In the genomic region with DNA sequence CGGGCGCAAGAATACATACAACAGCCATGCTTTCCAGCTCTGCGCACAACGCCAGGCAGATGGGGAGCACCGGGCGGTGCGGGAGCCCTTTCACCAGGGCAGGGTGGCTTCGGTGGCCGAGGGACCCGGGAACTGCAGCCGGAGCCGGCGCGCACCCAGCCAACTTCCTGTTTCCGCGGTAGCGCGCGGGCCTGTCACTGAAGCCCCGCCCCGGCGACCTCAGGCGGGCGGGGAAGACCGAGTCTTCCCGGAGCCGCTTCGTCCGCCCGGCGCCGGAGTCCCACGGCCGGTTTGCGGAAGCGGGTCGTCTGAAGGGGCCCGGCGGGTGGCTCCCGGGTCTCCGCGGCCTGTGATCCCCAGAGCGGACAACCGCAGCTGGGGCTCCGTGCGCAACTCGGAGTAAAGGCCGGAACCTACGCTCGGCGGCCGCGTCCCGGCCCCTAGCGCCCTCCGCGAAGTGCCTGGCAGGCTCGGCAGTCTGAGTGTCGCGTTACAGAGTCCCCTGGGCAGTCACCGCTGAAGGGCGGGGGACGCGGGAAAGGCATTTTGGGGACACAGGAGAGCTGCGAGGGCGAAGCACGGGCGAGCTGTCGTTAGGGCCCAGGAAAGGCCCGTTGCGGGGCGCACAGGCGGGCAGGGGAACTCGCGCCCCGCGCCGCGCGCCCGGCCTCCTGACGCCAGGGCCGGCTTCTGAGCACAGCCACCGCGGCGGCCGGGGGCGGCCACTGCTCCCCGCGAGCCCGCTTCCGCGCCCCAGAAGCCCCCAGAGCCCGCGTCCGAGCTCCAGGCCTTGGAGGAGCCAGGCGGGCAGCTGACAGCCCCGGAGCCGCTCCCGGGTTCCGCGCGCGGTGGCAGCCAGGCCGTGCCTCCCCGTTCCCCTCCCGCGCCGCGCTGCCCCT, we compare ENCODE assay signal across 8 cellular contexts. TPM values are rescaled to one million over a fixed set of nuclear protein-coding genes. Genes with fewer than 3 reads are reported as not detected.
A peak's percentile ranks its signal among the peaks of the same experiment; 100 is the strongest.
DNase-seq lines count a peak whose midpoint lies in the region; ATAC-seq lines count a peak whose summit lies in the region.

A gene with protein sequence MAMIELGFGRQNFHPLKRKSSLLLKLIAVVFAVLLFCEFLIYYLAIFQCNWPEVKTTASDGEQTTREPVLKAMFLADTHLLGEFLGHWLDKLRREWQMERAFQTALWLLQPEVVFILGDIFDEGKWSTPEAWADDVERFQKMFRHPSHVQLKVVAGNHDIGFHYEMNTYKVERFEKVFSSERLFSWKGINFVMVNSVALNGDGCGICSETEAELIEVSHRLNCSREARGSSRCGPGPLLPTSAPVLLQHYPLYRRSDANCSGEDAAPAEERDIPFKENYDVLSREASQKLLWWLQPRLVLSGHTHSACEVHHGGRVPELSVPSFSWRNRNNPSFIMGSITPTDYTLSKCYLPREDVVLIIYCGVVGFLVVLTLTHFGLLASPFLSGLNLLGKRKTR (minus strand): TSS at position 136 of the 899 bp plus-strand sequence. CDS start 11,053 bp downstream, outside the sequence.

- no peaks in the 10 kb centered on the region for H3K27me3 Mint-ChIP-seq in activated T-helper 1 cell treated with anti-CD3 and anti-CD28 coated beads, Interleukin-12 subunit alpha, Interleukin-12 subunit beta, Interleukin-2, Interleukin-4 antibody, amounts not matched to agents 30 ng/mL and 10 ng/mL and 1 ng/mL, durations not matched to agents 14 hours and 24 hours and 36 hours (ENCODE audit: insufficient read depth)
- no peaks in the 10 kb centered on the region for H3K27me3 Mint-ChIP-seq in naive thymus-derived CD8-positive, alpha-beta T cell

- intact Hi-C loops in activated T-helper 1 cell treated with anti-CD3 and anti-CD28 coated beads, Interleukin-12 subunit alpha, Interleukin-12 subunit beta, Interleukin-2, Interleukin-4 antibody, amounts not matched to agents 30 ng/mL and 10 ng/mL and 1 ng/mL, durations not matched to agents 14 hours and 24 hours and 36 hours (cut with micrococcal nuclease), result loop anchor here (1.0 to 5.0 kb wide), 9 partner anchors 38 to 1378 kb away; partner anchors contain the start of genes AFG3L2, CEP192, CHMP1B and IMPA2

- H3K36me3 Mint-ChIP-seq in activated T-helper 1 cell treated with anti-CD3 and anti-CD28 coated beads, Interleukin-12 subunit alpha, Interleukin-12 subunit beta, Interleukin-2, Interleukin-4 antibody, amounts not matched to agents 30 ng/mL and 10 ng/mL and 1 ng/mL, durations not matched to agents 14 hours and 24 hours and 36 hours (ENCODE audit: low read depth), result peaks cover 4% of the 10 kb centered on the region
- peaks cover 0 to 22% (median 4%) of the 10 kb centered on the region in 3 donors for H3K36me3 Mint-ChIP-seq in naive thymus-derived CD8-positive, alpha-beta T cell

- ATAC-seq in GM21619 (IDR thresholded peaks at IDR 0.05; ENCODE audit: unreplicated experiment), result peak; percentile 87
- peak; percentile 87 to 92 for ATAC-seq in naive thymus-derived CD8-positive, alpha-beta T cell

- in situ Hi-C loops in KBM-7 (cut with MboI; ENCODE audit: low pct_unique_long_range_greater_than_20kb, low sequenced_read_pairs), result no loop called here

- peak within 1 kb of the TSS; percentile 93 for H3K27ac Mint-ChIP-seq in activated T-helper 1 cell treated with anti-CD3 and anti-CD28 coated beads, Interleukin-12 subunit alpha, Interleukin-12 subunit beta, Interleukin-2, Interleukin-4 antibody, amounts not matched to agents 30 ng/mL and 10 ng/mL and 1 ng/mL, durations not matched to agents 14 hours and 24 hours and 36 hours
- H3K27ac Mint-ChIP-seq in naive thymus-derived CD8-positive, alpha-beta T cell, result peak within 1 kb of the TSS; percentile 90 to 97 (median 96)

- H3K4me1 Mint-ChIP-seq in activated T-helper 1 cell treated with anti-CD3 and anti-CD28 coated beads, Interleukin-12 subunit alpha, Interleukin-12 subunit beta, Interleukin-2, Interleukin-4 antibody, amounts not matched to agents 30 ng/mL and 10 ng/mL and 1 ng/mL, durations not matched to agents 14 hours and 24 hours and 36 hours (ENCODE audit: low read depth), result peaks cover 32% of the 10 kb centered on the region
- H3K4me1 Mint-ChIP-seq in naive thymus-derived CD8-positive, alpha-beta T cell, result peaks cover 6 to 31% (median 25%) of the 10 kb centered on the region in 4 donors

- POLR2A ChIA-PET in naive thymus-derived CD8-positive, alpha-beta T cell (lab: Charles Lee), result interaction anchor here (0.6 to 3.0 kb wide), 7 partner anchors 19 to 691 kb away, joined by 3 to 15 read pairs (median 5); partner anchors contain the start of genes CHMP1B and IMPA2

- DNase-seq in DMS53 treated with DMSO at 0.1 percent for 48 hours (lab: John Stamatoyannopoulos, UW; ENCODE audit: unreplicated experiment) (peak; percentile 96), KBM-7 (peak; percentile 94), RPMI7951 (ENCODE audit: low read depth) (peak; percentile 81), fibroblast of gingiva (ENCODE audit: low read depth) (peak; percentile 88)
- peak; percentile 87 for DNase-seq in activated T-helper 1 cell treated with anti-CD3 and anti-CD28 coated beads, Interleukin-12 subunit alpha, Interleukin-12 subunit beta, Interleukin-2, Interleukin-4 antibody, amounts not matched to agents 30 ng/mL and 10 ng/mL and 1 ng/mL, durations not matched to agents 14 hours and 24 hours and 36 hours (ENCODE audit: low spot score)
- peak; percentile 74 to 89 (median 84) for DNase-seq in naive thymus-derived CD8-positive, alpha-beta T cell
- peak; percentile 66 to 84 (median 77) for DNase-seq in stimulated activated naive CD4-positive, alpha-beta T cell (lab: John Stamatoyannopoulos, UW)

- peak within 1 kb of the TSS; percentile 94 for H3K4me3 Mint-ChIP-seq in activated T-helper 1 cell treated with anti-CD3 and anti-CD28 coated beads, Interleukin-12 subunit alpha, Interleukin-12 subunit beta, Interleukin-2, Interleukin-4 antibody, amounts not matched to agents 30 ng/mL and 10 ng/mL and 1 ng/mL, durations not matched to agents 14 hours and 24 hours and 36 hours
- H3K4me3 Mint-ChIP-seq in naive thymus-derived CD8-positive, alpha-beta T cell, result peak within 1 kb of the TSS; percentile 89 to 96 (median 92)

- no peaks in the 10 kb centered on the region for H3K9me3 Mint-ChIP-seq in activated T-helper 1 cell treated with anti-CD3 and anti-CD28 coated beads, Interleukin-12 subunit alpha, Interleukin-12 subunit beta, Interleukin-2, Interleukin-4 antibody, amounts not matched to agents 30 ng/mL and 10 ng/mL and 1 ng/mL, durations not matched to agents 14 hours and 24 hours and 36 hours
- H3K9me3 Mint-ChIP-seq in naive thymus-derived CD8-positive, alpha-beta T cell, result no peaks in the 10 kb centered on the region

RNA-seq across cellular contexts. Expression of the gene that starts here (rescaled TPM):
- 13.8 and 18.7 TPM in 2 replicates for total RNA-seq in RPMI7951 (2014; rRNA removed; shearing (Covaris generic))
- 45.8 and 47.4 TPM in 2 replicates for total RNA-seq in activated T-helper 1 cell treated with anti-CD3 and anti-CD28 coated beads, Interleukin-12 subunit alpha, Interleukin-12 subunit beta, Interleukin-2, Interleukin-4 antibody, amounts not matched to agents 30 ng/mL and 10 ng/mL and 1 ng/mL, durations not matched to agents 14 hours and 24 hours and 36 hours
- total RNA-seq in naive thymus-derived CD8-positive, alpha-beta T cell, result 10 to 100 TPM; 78.2 to 85.6 TPM
- 10 to 100 TPM; 37.1 to 40.9 (median 37.5) TPM for polyA plus RNA-seq in naive thymus-derived CD8-positive, alpha-beta T cell

Comparison
In these comparisons a context has a peak if more than half of its experiments do, and no peak if none do; other contexts are left out.
1. Peak in every context shown above with its lines: DNase-seq and ATAC-seq.